ENCODE assay signal across 5 cellular contexts in genomic region chr7:83219231-83219630, GRCh38. TPM values are rescaled to one million over a fixed set of nuclear protein-coding genes. Genes with fewer than 3 reads are reported as not detected.
"Had no signal": no experiment of that assay in that cellular context is flagged by ENCODE, and none has a peak within 500 bp of the region (broad histone marks: within the 10 kb centered on the region; RNA-seq: fewer than 3 reads in every experiment).

No MANE protein-coding gene starts in this region.

RNA-seq across cellular contexts. Expression of gene PCLO, which starts 56.5 kb away (rescaled TPM):
- total RNA-seq: activated naive CD4-positive, alpha-beta T cell treated with anti-CD3 and anti-CD28 coated beads for 36 hours; activated naive CD8-positive, alpha-beta T cell treated with anti-CD3 and anti-CD28 coated beads for 36 hours; activated naive CD8-positive, alpha-beta T cell treated with anti-CD3 and anti-CD28 coated beads, Interleukin-2, amount 10 ng/mL, durations not matched to agents 7 days and 5 days; activated T-helper 1 cell treated with anti-CD3 and anti-CD28 coated beads, Interleukin-12 subunit alpha, Interleukin-12 subunit beta, Interleukin-2, Interleukin-4 antibody, amounts not matched to agents 30 ng/mL and 10 ng/mL and 1 ng/mL, durations not matched to agents 14 hours and 24 hours and 36 hours; activated T-helper 2 cell treated with anti-CD3 and anti-CD28 coated beads, Interferon-gamma antibody, Interleukin-2, Interleukin-4, amounts not matched to agents 10 μg/mL and 5 μg/mL and 100 μg/mL, durations not matched to agents 14 hours and 24 hours and 36 hours had no signal
